8 cellular contexts compared by ENCODE assay signal in the genomic region with DNA sequence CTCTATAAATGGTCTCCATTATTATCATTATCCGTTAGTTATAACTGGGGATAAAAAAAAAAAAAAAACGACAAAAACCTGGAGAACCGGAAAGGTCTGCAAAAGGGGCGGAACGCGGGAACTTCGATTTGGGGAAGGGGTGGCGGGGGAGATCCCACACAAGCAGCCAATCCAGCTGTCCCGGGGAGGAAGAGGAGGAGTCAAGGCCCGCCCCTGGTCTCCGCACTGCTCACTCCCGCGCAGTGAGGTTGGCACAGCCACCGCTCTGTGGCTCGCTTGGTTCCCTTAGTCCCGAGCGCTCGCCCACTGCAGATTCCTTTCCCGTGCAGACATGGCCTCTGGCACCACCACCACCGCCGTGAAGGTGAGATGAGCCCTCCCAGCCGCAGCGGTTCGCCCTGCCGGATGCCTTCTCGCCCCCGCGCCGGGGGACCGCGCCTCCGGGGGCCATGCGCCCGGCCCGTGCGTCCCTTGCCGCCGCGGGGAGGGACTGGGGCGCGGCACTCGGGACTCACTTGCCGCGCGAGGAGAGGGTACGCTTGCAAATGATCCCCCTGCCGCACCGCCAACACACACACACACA. TPM values are rescaled to one million over a fixed set of nuclear protein-coding genes. Genes with fewer than 3 reads are reported as not detected.
DNase-seq lines count a peak whose midpoint lies in the region; ATAC-seq and TF ChIP-seq lines count a peak whose summit lies in the region.

Gene MTAP, plus strand, starts transcription at position 219 of the 583 bp plus-strand sequence. Its CDS starts 113 bp downstream, at position 332.

- H3K9me3 ChIP-seq in colonic mucosa = no peaks in the 10 kb centered on the region

- H3K27ac ChIP-seq in 22Rv1 (peak within 1 kb of the TSS; percentile 87), colonic mucosa (peak within 1 kb of the TSS; percentile 65), layer of hippocampus (ENCODE audit: low read depth, low read length) (peak within 1 kb of the TSS; percentile 93)

- H3K9ac ChIP-seq in colonic mucosa (ENCODE audit: low read depth in 2 of 2, low read length in 2 of 2) = peak within 1 kb of the TSS; percentile 68 to 73

- intact Hi-C loops in colonic mucosa (cut with DNase I) = no loop called here

- no peaks in the 10 kb centered on the region for H3K4me1 ChIP-seq in colonic mucosa

- DNase-seq in NCI-H2171 treated with DMSO at 0.1 percent for 48 hours (lab: John Stamatoyannopoulos, UW) = peak; percentile 87
- DNase-seq in activated CD4-positive, alpha-beta T cell treated with anti-CD3 and anti-CD28 coated beads for 1 hour = peak; percentile 46
- peak; percentile 93 for DNase-seq in colonic mucosa
- DNase-seq in stimulated activated CD4-positive, alpha-beta T cell treated with anti-CD3 and anti-CD28 coated beads, Interleukin-1b, Interleukin-23, amount 100 ng/mL, for 1 hour (ENCODE audit: low read depth in 2 of 2) = peak; percentile 1 to 46

- H3K27me3 ChIP-seq in colonic mucosa (no peaks in the 10 kb centered on the region), layer of hippocampus (ENCODE audit: control insufficient read depth, insufficient read depth, low read length) (no peaks in the 10 kb centered on the region)

- peak within 1 kb of the TSS; percentile 79 for H3K4me3 ChIP-seq in colonic mucosa

- no peaks in the 10 kb centered on the region for H3K36me3 ChIP-seq in colonic mucosa

- TF ChIP-seq CTCF in 22Rv1 (IDR thresholded peaks at IDR 0.05) (no peak), colonic mucosa (IDR thresholded peaks at IDR 0.05) (no peak)

- peak; percentile 85 for ATAC-seq in GM18858 (IDR thresholded peaks at IDR 0.05; ENCODE audit: unreplicated experiment)
- peak; percentile 88 for ATAC-seq in HG03095 (IDR thresholded peaks at IDR 0.05; ENCODE audit: unreplicated experiment)

RNA-seq across cellular contexts. Expression of gene MTAP, which starts in this region (rescaled TPM):
- 10 to 100 TPM; 22.0 to 24.4 TPM for total RNA-seq in colonic mucosa

Comparison
In these comparisons a context has a peak if more than half of its experiments do, and no peak if none do; other contexts are left out.
1. Peak in every context shown above with its lines: DNase-seq, ATAC-seq, H3K4me3 ChIP-seq and H3K27ac ChIP-seq.
2. DNase-seq: peak in every context shown above with its lines; median percentile 93 in colonic mucosa; 87 in NCI-H2171 treated with DMSO at 0.1 percent for 48 hours; 46 in activated CD4-positive, alpha-beta T cell treated with anti-CD3 and anti-CD28 coated beads for 1 hour; 24 in stimulated activated CD4-positive, alpha-beta T cell treated with anti-CD3 and anti-CD28 coated beads, Interleukin-1b, Interleukin-23, amount 100 ng/mL, for 1 hour.